In genomic region chr19:19591133-19591825, GRCh38 we compare ENCODE assay signal across 8 cellular contexts. TPM values are rescaled to one million over a fixed set of nuclear protein-coding genes. Genes with fewer than 3 reads are reported as not detected.
DNase-seq lines count a peak whose midpoint lies in the region; ATAC-seq, FAIRE-seq and TF ChIP-seq lines count a peak whose summit lies in the region.

No MANE protein-coding gene starts in this region.

- DNase-seq in GM12892 (ENCODE audit: insufficient read length) (peak; percentile 60), T-helper 2 cell (peak in 4 of 5 experiments; percentile 46 to 86 (median 62)), brain microvascular endothelial cell (peak; percentile 88), mucosa of descending colon (peak in 1 of 3 donors; percentile 48), progenitor cell of endocrine pancreas (ENCODE audit: low spot score, unreplicated experiment) (no peak), NCI-H510A treated with DMSO at 0.1 percent for 48 hours (lab: John Stamatoyannopoulos, UW) (no peak)
- peak; percentile 46 to 79 for DNase-seq in stimulated activated naive CD8-positive, alpha-beta T cell treated with anti-CD3 and anti-CD28 coated beads, Interleukin-15, amount 100 ng/mL, for 72 hours

- H3K4me1 Mint-ChIP-seq in stimulated activated naive CD8-positive, alpha-beta T cell treated with anti-CD3 and anti-CD28 coated beads, Interleukin-15, amount 100 ng/mL, for 72 hours, result peaks cover 75% of the 10 kb centered on the region
- peaks cover 10% of the 10 kb centered on the region for H3K4me1 Mint-ChIP-seq in progenitor cell of endocrine pancreas (ENCODE audit: low read depth)

- intact Hi-C loops in mucosa of descending colon (cut with DNase I, micrococcal nuclease), result no loop called here

- no peaks in the 10 kb centered on the region for H3K27me3 ChIP-seq in brain microvascular endothelial cell (replicated peaks)

- in situ Hi-C loops in brain microvascular endothelial cell (cut with HindIII; ENCODE audit: low pct_ligation_motif_present, low sequenced_read_pairs), result no loop called here

- 0 out of 2 replicates have a peak, but pooled peaks have one; percentile 46 for TF ChIP-seq POLR2A in GM12892 (IDR thresholded peaks at IDR 0.05; ENCODE audit: low read depth, low read length)

- no peaks in the 10 kb centered on the region for H3K9me3 Mint-ChIP-seq in stimulated activated naive CD8-positive, alpha-beta T cell treated with anti-CD3 and anti-CD28 coated beads, Interleukin-15, amount 100 ng/mL, for 72 hours
- no peaks in the 10 kb centered on the region for H3K9me3 Mint-ChIP-seq in progenitor cell of endocrine pancreas (ENCODE audit: low read depth)

- H3K4me3 Mint-ChIP-seq in stimulated activated naive CD8-positive, alpha-beta T cell treated with anti-CD3 and anti-CD28 coated beads, Interleukin-15, amount 100 ng/mL, for 72 hours, result peak overlapping the region; percentile 57 to 60
- no peak overlapping the region for H3K4me3 Mint-ChIP-seq in progenitor cell of endocrine pancreas (ENCODE audit: low read depth)

- no peak for TF ChIP-seq CTCF in brain microvascular endothelial cell (IDR thresholded peaks at IDR 0.05; ENCODE audit: low read depth, low read length, missing control alignments)
- no peak for TF ChIP-seq CTCF in mucosa of descending colon (IDR thresholded peaks at IDR 0.05)
- TF ChIP-seq CTCF in progenitor cell of endocrine pancreas (IDR thresholded peaks at IDR 0.05; ENCODE audit: unreplicated experiment), result no peak

- peaks cover 6% of the 10 kb centered on the region for H3K4me1 ChIP-seq in mucosa of descending colon (ENCODE audit: low read depth)

- peak; percentile 89 for FAIRE-seq in GM12892 (lab: Jason Lieb, UNC)

- no peaks in the 10 kb centered on the region for H3K9me3 ChIP-seq in mucosa of descending colon

- H3K27ac ChIP-seq in brain microvascular endothelial cell, result peak overlapping the region; percentile 42

- no peaks in the 10 kb centered on the region for H3K36me3 Mint-ChIP-seq in progenitor cell of endocrine pancreas (ENCODE audit: insufficient read depth)

- H3K27me3 Mint-ChIP-seq in stimulated activated naive CD8-positive, alpha-beta T cell treated with anti-CD3 and anti-CD28 coated beads, Interleukin-15, amount 100 ng/mL, for 72 hours, result no peaks in the 10 kb centered on the region
- no peaks in the 10 kb centered on the region for H3K27me3 Mint-ChIP-seq in progenitor cell of endocrine pancreas

- ATAC-seq in HG03108 (IDR thresholded peaks at IDR 0.05; ENCODE audit: unreplicated experiment) (peak; percentile 49), mucosa of descending colon (peak; percentile 72)
- peak; percentile 95 for ATAC-seq in stimulated activated naive CD8-positive, alpha-beta T cell treated with anti-CD3 and anti-CD28 coated beads, Interleukin-15, amount 100 ng/mL, for 72 hours

- H3K4me3 ChIP-seq in brain microvascular endothelial cell (ENCODE audit: low read depth, low read length) (no peak overlapping the region), mucosa of descending colon (no peak overlapping the region)

- peak overlapping the region; percentile 60 to 93 for H3K27ac Mint-ChIP-seq in stimulated activated naive CD8-positive, alpha-beta T cell treated with anti-CD3 and anti-CD28 coated beads, Interleukin-15, amount 100 ng/mL, for 72 hours
- no peak overlapping the region for H3K27ac Mint-ChIP-seq in progenitor cell of endocrine pancreas

- H3K36me3 ChIP-seq in brain microvascular endothelial cell (replicated peaks) (no peaks in the 10 kb centered on the region), mucosa of descending colon (ENCODE audit: low read depth) (no peaks in the 10 kb centered on the region)

RNA-seq across cellular contexts. Expression of gene PBX4, which starts 27.2 kb away (rescaled TPM):
- 11.2 TPM for polyA plus RNA-seq in GM12892 (2012; ENCODE audit: missing spikeins)
- total RNA-seq in mucosa of descending colon, result 1 to 10 TPM; 2.8 to 6.2 (median 4.6) TPM
- total RNA-seq in progenitor cell of endocrine pancreas, result 5.0 and 5.2 TPM in 2 replicates

RNA-seq across cellular contexts. Expression of gene LPAR2, which starts 36.7 kb away (rescaled TPM):
- 13.8 TPM for polyA plus RNA-seq in GM12892 (2012; ENCODE audit: missing spikeins)
- total RNA-seq in mucosa of descending colon (10 to 100 TPM; 10.9 to 30.0 (median 17.1) TPM), progenitor cell of endocrine pancreas (164 and 170 TPM in 2 replicates)

RNA-seq across cellular contexts. Expression of gene GMIP, which starts 52.2 kb away (rescaled TPM):
- polyA plus RNA-seq in GM12892 (2012; ENCODE audit: missing spikeins), result 21.5 TPM
- total RNA-seq in mucosa of descending colon (10 to 100 TPM; 18.1 to 35.5 (median 33.1) TPM), progenitor cell of endocrine pancreas (29.2 and 30.5 TPM in 2 replicates)

RNA-seq across cellular contexts. Expression of gene CILP2, which starts 53.2 kb away (rescaled TPM):
- 0.08 TPM for polyA plus RNA-seq in GM12892 (2012; ENCODE audit: missing spikeins)
- under 1 TPM in 1 of 3 donors, not detected in 2; 0.09 TPM for total RNA-seq in mucosa of descending colon
- total RNA-seq in progenitor cell of endocrine pancreas, result 2.4 and 2.6 TPM in 2 replicates

Comparison
In these comparisons a context has a peak if more than half of its experiments do, and no peak if none do; other contexts are left out.
1. DNase-seq: peak in GM12892 (single experiment), T-helper 2 cell (4 of 5), brain microvascular endothelial cell (single experiment) and stimulated activated naive CD8-positive, alpha-beta T cell treated with anti-CD3 and anti-CD28 coated beads, Interleukin-15, amount 100 ng/mL, for 72 hours (2 of 2); none in progenitor cell of endocrine pancreas (single experiment) and NCI-H510A treated with DMSO at 0.1 percent for 48 hours (single experiment).
2. Peak in every context shown above with its lines, with median percentiles within 50 percentile points of each other: ATAC-seq.